2 cellular contexts compared by ENCODE assay signal in the genomic region with DNA sequence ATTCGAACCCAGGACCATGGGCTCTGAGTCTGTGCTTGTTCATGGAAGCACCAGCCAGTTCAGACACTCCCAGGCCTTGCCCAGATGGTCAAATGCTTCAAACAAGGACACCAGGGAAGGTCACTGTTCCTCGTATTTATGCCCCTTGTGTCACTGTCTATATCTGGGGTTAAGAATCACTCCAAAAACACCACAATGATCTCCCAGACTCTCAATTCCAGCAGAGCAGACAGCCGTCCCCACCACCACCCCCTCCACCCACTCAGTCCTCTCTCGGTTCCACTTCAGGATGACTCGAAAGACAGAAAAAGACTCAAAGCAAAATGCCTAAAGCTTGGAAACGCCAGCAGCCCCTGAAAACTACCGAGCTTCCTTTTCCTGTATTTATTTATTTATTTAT.
A peak's percentile ranks its signal among the peaks of the same experiment; 100 is the strongest.
TF ChIP-seq lines count a peak whose summit lies in the region.

No MANE protein-coding gene starts in this region.

TF ChIP-seq in HEK293, 187 proteins besides CTCF, POLR2A, EP300 and RAD21:
- peak; percentile 56; the same call in 1 of the 2 replicates for TF ChIP-seq EGR2 (tag by site-specific recombination; IDR thresholded peaks at IDR 0.05; ENCODE audit: low read depth)
- no peak for TF ChIP-seq SP3 (tag by site-specific recombination; IDR thresholded peaks at IDR 0.05)
- peak; percentile 67 for TF ChIP-seq ZFHX2 (tag by site-specific recombination; conservative IDR thresholded peaks at IDR 0.05)
- no peak for TF ChIP-seq ZNF211 (tag by site-specific recombination; IDR thresholded peaks at IDR 0.05; ENCODE audit: low read depth)
- no peak for TF ChIP-seq ZNF133 (tag by site-specific recombination; IDR thresholded peaks at IDR 0.05)
TF ChIP-seq in HEK293: peak in this region for 2.

TF ChIP-seq in H1, 55 proteins besides CTCF, POLR2A, EP300 and RAD21:
- no peak for TF ChIP-seq CEBPB (IDR thresholded peaks at IDR 0.05; ENCODE audit: low read depth, low read length)
- TF ChIP-seq RNF2 (IDR thresholded peaks at IDR 0.05; ENCODE audit: borderline replicate concordance, low read depth, low read length, missing control alignments, poor library complexity, severe bottlenecking) = no peak
- TF ChIP-seq HDAC6 (IDR thresholded peaks at IDR 0.05; ENCODE audit: low read depth, low read length) = no peak
- TF ChIP-seq SRF (IDR thresholded peaks at IDR 0.05; ENCODE audit: low read depth, low read length) = no peak
